Comparison of ENCODE assay signal across 12 cellular contexts in genomic region chr1:91795601-91796389, GRCh38.
A peak's percentile ranks its signal among the peaks of the same experiment; 100 is the strongest.
DNase-seq lines count a peak whose midpoint lies in the region; ATAC-seq, FAIRE-seq and TF ChIP-seq lines count a peak whose summit lies in the region.
"Had no signal": no experiment of that assay in that cellular context is flagged by ENCODE, and none has a peak within 500 bp of the region (broad histone marks: within the 10 kb centered on the region; RNA-seq: fewer than 3 reads in every experiment).

No MANE protein-coding gene starts in this region.

- H3K4me2 ChIP-seq in keratinocyte (ENCODE audit: control insufficient read depth, extremely low read depth, insufficient read depth, low read depth, low read length), result peak overlapping the region; percentile 25

- H3K36me3 ChIP-seq in keratinocyte (ENCODE audit: control insufficient read depth in 2 of 2, extremely low read depth in 1 of 2, insufficient read depth in 2 of 2, low read length in 2 of 2), result no peaks in the 10 kb centered on the region

- DNase-seq in HCEC 1CT (peak; percentile 30), astrocyte of the hippocampus (ENCODE audit: low read depth, low spot score) (peak; percentile 39), keratinocyte (ENCODE audit: low read depth, low spot score) (no peak), NCI-H1417 (lab: John Stamatoyannopoulos, UW) (no peak)
- DNase-seq in stimulated activated effector memory CD8-positive, alpha-beta T cell treated with anti-CD3 and anti-CD28 coated beads, Interleukin-12 subunit alpha, Interleukin-12 subunit beta, amount 100 ng/mL, for 72 hours (ENCODE audit: low spot score in 2 of 2), result no peak
- DNase-seq: body of pancreas; stimulated activated CD4-positive, alpha-beta T cell treated with anti-CD3 and anti-CD28 coated beads, Interleukin-1b, Interleukin-23, amount 100 ng/mL, for 48 hours; upper lobe of left lung had no signal

- no peak overlapping the region for H2AFZ ChIP-seq in keratinocyte (ENCODE audit: control insufficient read depth, low read length)

- H3K9me3 ChIP-seq in keratinocyte (ENCODE audit: control insufficient read depth, low read depth, low read length), result no peaks in the 10 kb centered on the region
- H3K9me3 ChIP-seq: body of pancreas, upper lobe of left lung had no signal

- no peak overlapping the region for H3K4me3 ChIP-seq in keratinocyte (ENCODE audit: control insufficient read depth in 2 of 3, extremely low read depth in 1 of 3, insufficient read depth in 2 of 3, low read depth in 1 of 3, low read length in 3 of 3)
- H3K4me3 ChIP-seq: body of pancreas, upper lobe of left lung had no signal

- H3K27ac ChIP-seq in keratinocyte (ENCODE audit: control insufficient read depth, insufficient read depth, low read length), result no peak overlapping the region

- H3K36me3 Mint-ChIP-seq in stimulated activated effector memory CD8-positive, alpha-beta T cell treated with anti-CD3 and anti-CD28 coated beads, Interleukin-12 subunit alpha, Interleukin-12 subunit beta, amount 100 ng/mL, for 72 hours, result peaks cover 37% of the 10 kb centered on the region

- H3K9me1 ChIP-seq in keratinocyte (ENCODE audit: control insufficient read depth, extremely low read depth, insufficient read depth, low read length), result no peaks in the 10 kb centered on the region

- no peaks in the 10 kb centered on the region for H4K20me1 ChIP-seq in keratinocyte (ENCODE audit: control insufficient read depth, extremely low read depth, insufficient read depth, low read length)

- dilution Hi-C loops in keratinocyte (cut with MboI; ENCODE audit: extremely low pct_ligation_motif_present, low sequenced_read_pairs), result no loop called here

- H3K27me3 ChIP-seq in keratinocyte (ENCODE audit: control insufficient read depth, extremely low read depth, insufficient read depth, low read length), result peaks cover 33% of the 10 kb centered on the region
- H3K27me3 ChIP-seq: body of pancreas, upper lobe of left lung had no signal

- H3K27ac Mint-ChIP-seq in stimulated activated effector memory CD8-positive, alpha-beta T cell treated with anti-CD3 and anti-CD28 coated beads, Interleukin-12 subunit alpha, Interleukin-12 subunit beta, amount 100 ng/mL, for 72 hours, result peak overlapping the region; percentile 54
- H3K27ac Mint-ChIP-seq: T-helper 2 cell treated with Interferon-gamma antibody and Interleukin-4, amounts not matched to agents 5 μg/mL and 100 μg/mL, for 36 hours had no signal

- no peak for FAIRE-seq in keratinocyte (lab: Jason Lieb, UNC)

- peaks cover 17% of the 10 kb centered on the region for H3K4me1 ChIP-seq in keratinocyte (ENCODE audit: control insufficient read depth, extremely low read depth, insufficient read depth, low read length)

- TF ChIP-seq CTCF in keratinocyte (optimal IDR thresholded peaks at IDR 0.05 in 1 of 3, IDR thresholded peaks at IDR 0.05 in 1 of 3, conservative IDR thresholded peaks at IDR 0.05 in 1 of 3; ENCODE audit: extremely low read depth in 1 of 3, insufficient read depth in 2 of 3, low read length in 3 of 3), result no peak

- H3K79me2 ChIP-seq in keratinocyte (ENCODE audit: control insufficient read depth, insufficient read depth, low read length), result no peaks in the 10 kb centered on the region

- no peak for ATAC-seq in stimulated activated effector memory CD8-positive, alpha-beta T cell treated with anti-CD3 and anti-CD28 coated beads, Interleukin-12 subunit alpha, Interleukin-12 subunit beta, amount 100 ng/mL, for 72 hours
- no peak for ATAC-seq in GM19463 (IDR thresholded peaks at IDR 0.05; ENCODE audit: unreplicated experiment)
- no peak for ATAC-seq in HG03045 (IDR thresholded peaks at IDR 0.05; ENCODE audit: unreplicated experiment)
- no peak for ATAC-seq in GM19452 (IDR thresholded peaks at IDR 0.05; ENCODE audit: unreplicated experiment)
- ATAC-seq: body of pancreas had no signal

- no peaks in the 10 kb centered on the region for H3K9me3 Mint-ChIP-seq in stimulated activated effector memory CD8-positive, alpha-beta T cell treated with anti-CD3 and anti-CD28 coated beads, Interleukin-12 subunit alpha, Interleukin-12 subunit beta, amount 100 ng/mL, for 72 hours

- peaks cover 40% of the 10 kb centered on the region for H3K4me1 Mint-ChIP-seq in stimulated activated effector memory CD8-positive, alpha-beta T cell treated with anti-CD3 and anti-CD28 coated beads, Interleukin-12 subunit alpha, Interleukin-12 subunit beta, amount 100 ng/mL, for 72 hours

- H3K9ac ChIP-seq in keratinocyte (ENCODE audit: control insufficient read depth, extremely low read depth, insufficient read depth, low read length), result no peak overlapping the region

- H3K4me3 Mint-ChIP-seq in stimulated activated effector memory CD8-positive, alpha-beta T cell treated with anti-CD3 and anti-CD28 coated beads, Interleukin-12 subunit alpha, Interleukin-12 subunit beta, amount 100 ng/mL, for 72 hours, result no peak overlapping the region
- H3K4me3 Mint-ChIP-seq: T-helper 2 cell treated with Interferon-gamma antibody and Interleukin-4, amounts not matched to agents 5 μg/mL and 100 μg/mL, for 36 hours had no signal

Comparison
In these comparisons a context has a peak if more than half of its experiments do, and no peak if none do; other contexts are left out.
1. DNase-seq: peak in HCEC 1CT (single experiment) and astrocyte of the hippocampus (single experiment); none in keratinocyte (single experiment), stimulated activated effector memory CD8-positive, alpha-beta T cell treated with anti-CD3 and anti-CD28 coated beads, Interleukin-12 subunit alpha, Interleukin-12 subunit beta, amount 100 ng/mL, for 72 hours (0 of 2) and NCI-H1417 (0 of 3).